In genomic region chr6:167351656-167352354, GRCh38 we compare ENCODE assay signal across 9 cellular contexts. TPM values are rescaled to one million over a fixed set of nuclear protein-coding genes. Genes with fewer than 3 reads are reported as not detected.
DNase-seq lines count a peak whose midpoint lies in the region; ATAC-seq and TF ChIP-seq lines count a peak whose summit lies in the region.
"Had no signal": no experiment of that assay in that cellular context is flagged by ENCODE, and none has a peak within 500 bp of the region (broad histone marks: within the 10 kb centered on the region; RNA-seq: fewer than 3 reads in every experiment).

No MANE protein-coding gene starts in this region.

- TF ChIP-seq CTCF in MCF 10A (IDR thresholded peaks at IDR 0.05; ENCODE audit: unreplicated experiment), result no peak
- TF ChIP-seq CTCF in progenitor cell of endocrine pancreas (IDR thresholded peaks at IDR 0.05; ENCODE audit: unreplicated experiment), result no peak
- TF ChIP-seq CTCF in GM13976 (IDR thresholded peaks at IDR 0.05; ENCODE audit: borderline replicate concordance, control extremely low read depth, extremely low read depth, insufficient read depth, missing control alignments), result no peak

- BruUV-seq in MCF 10A (replicated peaks; lab: Mats Ljungman, UMichigan), result no TSS peak

- ATAC-seq in GM19035 (IDR thresholded peaks at IDR 0.05; ENCODE audit: unreplicated experiment) (peak; percentile 33), HG03280 (IDR thresholded peaks at IDR 0.05; ENCODE audit: unreplicated experiment) (peak; percentile 5)

- H3K36me3 Mint-ChIP-seq in MCF 10A (ENCODE audit: insufficient read depth, unreplicated experiment), result no peaks in the 10 kb centered on the region
- peaks cover 6% of the 10 kb centered on the region for H3K36me3 Mint-ChIP-seq in progenitor cell of endocrine pancreas (ENCODE audit: insufficient read depth)

- peak overlapping the region; percentile 14 for H3K4me3 Mint-ChIP-seq in MCF 10A (ENCODE audit: unreplicated experiment)
- H3K4me3 Mint-ChIP-seq in progenitor cell of endocrine pancreas (ENCODE audit: low read depth), result peak overlapping the region; percentile 66

- H3K4me1 Mint-ChIP-seq in MCF 10A (ENCODE audit: insufficient read depth, unreplicated experiment), result no peaks in the 10 kb centered on the region
- peaks cover 16% of the 10 kb centered on the region for H3K4me1 Mint-ChIP-seq in progenitor cell of endocrine pancreas (ENCODE audit: low read depth)

- CTCF ChIA-PET in MCF 10A (lab: Yijun Ruan, JAX), result interaction anchor here (0.6 to 2.3 kb wide), 4 partner anchors 11 to 391 kb away, joined by 3 to 11 read pairs (median 3); no protein-coding TSS in a partner anchor

- POLR2A ChIA-PET in MCF 10A (lab: Yijun Ruan, JAX), result no interaction called here

- intact Hi-C loops in MCF 10A (cut with micrococcal nuclease), result loop anchor here (10.0 kb wide), 1 partner anchor 137 kb away; no protein-coding TSS in a partner anchor

- H3K27me3 Mint-ChIP-seq in MCF 10A (ENCODE audit: insufficient read depth, unreplicated experiment) (peaks cover 60% of the 10 kb centered on the region), progenitor cell of endocrine pancreas (peaks cover 6% of the 10 kb centered on the region)

- H3K27ac Mint-ChIP-seq in MCF 10A (ENCODE audit: low read depth, unreplicated experiment) (no peak overlapping the region), progenitor cell of endocrine pancreas (peak overlapping the region; percentile 95)

- DNase-seq in MCF 10A (ENCODE audit: unreplicated experiment) (no peak), progenitor cell of endocrine pancreas (ENCODE audit: low spot score, unreplicated experiment) (no peak), GM13976 (ENCODE audit: low spot score) (no peak), NCI-H1930 (lab: John Stamatoyannopoulos, UW) (no peak), SK-N-DZ (ENCODE audit: low spot score) (no peak)
- no peak for DNase-seq in activated CD8-positive, alpha-beta memory T cell treated with anti-CD3 and anti-CD28 coated beads, Interleukin-2, amount 50 U/mL, for 4 hours

- in situ Hi-C loops in GM13976 (cut with MboI; ENCODE audit: low sequenced_read_pairs, unreplicated experiment), result no loop called here

- H3K9me3 Mint-ChIP-seq in MCF 10A (ENCODE audit: unreplicated experiment), result no peaks in the 10 kb centered on the region
- H3K9me3 Mint-ChIP-seq in progenitor cell of endocrine pancreas (ENCODE audit: low read depth), result peaks cover 14% of the 10 kb centered on the region

RNA-seq across cellular contexts. Expression of gene TTLL2, which starts 26.9 kb away (rescaled TPM):
- not detected in 2 replicates for total RNA-seq in MCF 10A (2022)
- total RNA-seq in progenitor cell of endocrine pancreas, result not detected in 2 replicates
- not detected in 2 replicates for polyA plus RNA-seq in SK-N-DZ (2014; cell fraction: cytosol; rRNA removed)
- not detected in 2 replicates for polyA plus RNA-seq in SK-N-DZ (2014; cell fraction: nucleus; rRNA removed)
- total RNA-seq: urinary bladder had no signal
- polyA plus RNA-seq: urinary bladder had no signal
